25 cellular contexts compared by ENCODE assay signal in the genomic region with DNA sequence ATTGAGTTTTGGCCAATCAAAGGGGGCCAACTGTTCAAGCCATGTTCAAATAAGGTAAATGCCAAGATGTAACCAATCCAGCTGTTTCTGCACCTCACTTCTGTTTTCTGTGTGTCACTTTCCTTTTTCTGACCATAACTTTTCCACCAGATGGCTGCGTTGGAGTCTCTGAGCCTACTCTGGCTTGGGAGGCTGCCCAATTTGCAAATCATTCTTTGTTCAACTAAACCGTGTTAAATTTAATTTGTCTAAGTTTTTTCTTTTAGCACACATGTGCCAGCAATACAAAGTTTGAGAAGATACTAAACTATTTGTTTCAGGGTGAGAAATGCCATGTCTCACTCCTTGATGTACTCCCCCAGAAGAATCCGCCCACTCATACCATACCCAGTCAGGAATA. TPM values are rescaled to one million over a fixed set of nuclear protein-coding genes. Genes with fewer than 3 reads are reported as not detected.
"Had no signal": no experiment of that assay in that cellular context is flagged by ENCODE, and none has a peak within 500 bp of the region (broad histone marks: within the 10 kb centered on the region; RNA-seq: fewer than 3 reads in every experiment).

No MANE protein-coding gene starts in this region.

- H3K9me3 Mint-ChIP-seq: immature natural killer cell had no signal

- H3K27me3 Mint-ChIP-seq: stimulated activated memory B cell treated with anti-CD40 and anti-IgM and Interleukin-4, amounts not matched to agents 10 μg/mL and 1 μg/mL and 100 μg/mL, for 72 hours had no signal

- H3K36me3 ChIP-seq: gastroesophageal sphincter, right lobe of liver had no signal

- H3K4me3 ChIP-seq: dorsolateral prefrontal cortex, gastroesophageal sphincter, lung, psoas muscle, right lobe of liver had no signal

- H3K27ac ChIP-seq: gastroesophageal sphincter, psoas muscle, right lobe of liver had no signal

- H3K27me3 ChIP-seq: dorsolateral prefrontal cortex, right lobe of liver had no signal

- H3K4me1 ChIP-seq: psoas muscle had no signal

- H3K27ac Mint-ChIP-seq: immature natural killer cell; nephron progenitor cell; stimulated activated memory B cell treated with anti-CD40 and anti-IgM and Interleukin-4, amounts not matched to agents 10 μg/mL and 1 μg/mL and 100 μg/mL, for 72 hours; stimulated activated naive CD8-positive, alpha-beta T cell treated with anti-CD3 and anti-CD28 coated beads, Interleukin-15, Interleukin-2, amounts not matched to agents 100 ng/mL and 50 ng/mL, for 24 hours had no signal

- DNase-seq: cortex of kidney; effector CD8-positive, alpha-beta T cell; immature natural killer cell; kidney; left cardiac atrium; left ventricle myocardium superior; mesenchymal stem cell; midbrain; naive B cell; nephron progenitor cell; psoas muscle; retina; right lobe of liver; stimulated activated CD4-positive, alpha-beta T cell treated with anti-CD3 and anti-CD28 coated beads, Interleukin-15, amount 100 ng/mL, for 24 hours; stimulated activated CD4-positive, alpha-beta T cell treated with anti-CD3 and anti-CD28 coated beads, Interleukin-1b, Interleukin-23, amount 100 ng/mL, for 48 hours; stimulated activated CD4-positive, alpha-beta T cell treated with anti-CD3 and anti-CD28 coated beads, Interleukin-4, amount 100 ng/mL, for 24 hours; trophoblast cell had no signal

- ATAC-seq: esophagus mucosa; gastroesophageal sphincter; left cardiac atrium; left ventricle myocardium superior; psoas muscle; right lobe of liver; stimulated activated memory B cell treated with anti-CD40 and anti-IgM and Interleukin-4, amounts not matched to agents 10 μg/mL and 1 μg/mL and 100 μg/mL, for 72 hours had no signal

- H3K9me3 ChIP-seq: gastroesophageal sphincter, right lobe of liver had no signal

- H3K4me3 Mint-ChIP-seq: immature natural killer cell; nephron progenitor cell; stimulated activated memory B cell treated with anti-CD40 and anti-IgM and Interleukin-4, amounts not matched to agents 10 μg/mL and 1 μg/mL and 100 μg/mL, for 72 hours; stimulated activated naive CD8-positive, alpha-beta T cell treated with anti-CD3 and anti-CD28 coated beads, Interleukin-15, Interleukin-2, amounts not matched to agents 100 ng/mL and 50 ng/mL, for 24 hours had no signal

RNA-seq across cellular contexts. Expression of gene IYD, which starts 52.1 kb away (rescaled TPM):
- total RNA-seq: esophagus mucosa, fibroblast of villous mesenchyme, gastroesophageal sphincter, left cardiac atrium, left ventricle myocardium superior, osteoblast had no signal
- polyA plus RNA-seq: immature natural killer cell had no signal
